ENCODE assay signal across 18 cellular contexts in the genomic region with DNA sequence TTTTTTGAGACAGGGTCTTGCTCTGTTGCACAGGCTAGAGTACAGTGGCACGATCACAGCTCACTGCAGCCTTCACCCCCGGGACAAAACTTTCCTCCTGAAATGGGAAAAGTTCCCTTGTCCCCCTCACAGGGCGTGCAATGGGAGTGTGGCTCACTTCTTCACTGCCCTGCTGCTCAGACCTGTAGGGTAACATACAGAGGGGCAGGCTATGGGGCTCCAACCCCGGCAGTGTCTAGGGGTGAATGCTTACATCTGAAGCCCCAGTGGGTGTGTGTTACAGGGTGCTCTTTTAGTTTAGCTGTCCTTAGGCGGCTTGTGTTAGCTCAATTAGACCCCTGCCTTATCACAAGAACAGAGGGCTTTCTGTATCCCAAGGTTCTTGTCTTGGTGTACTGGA.
"Had no signal": no experiment of that assay in that cellular context is flagged by ENCODE, and none has a peak within 500 bp of the region (broad histone marks: within the 10 kb centered on the region; RNA-seq: fewer than 3 reads in every experiment).

No MANE protein-coding gene starts in this region.

- H3K27ac ChIP-seq: cardiac muscle cell, foreskin keratinocyte, lower lobe of right lung, psoas muscle, skin epidermis, suprapubic skin, transverse colon had no signal

- H3K27me3 ChIP-seq: cardiac muscle cell, foreskin keratinocyte, suprapubic skin, transverse colon, uterus had no signal

- H3K9me3 ChIP-seq: lower lobe of right lung, psoas muscle, suprapubic skin, transverse colon, uterus had no signal

- H3K4me3 Mint-ChIP-seq: activated CD4-positive, alpha-beta T cell treated with anti-CD3 and anti-CD28 coated beads, Interleukin-2, amount 10 ng/mL, durations not matched to agents 7 days and 5 days; activated CD8-positive, alpha-beta T cell treated with anti-CD3 and anti-CD28 coated beads, Interleukin-2, amount 10 ng/mL, durations not matched to agents 7 days and 5 days; activated naive CD8-positive, alpha-beta T cell treated with anti-CD3 and anti-CD28 coated beads for 36 hours; stimulated activated naive CD8-positive, alpha-beta T cell treated with anti-CD3 and anti-CD28 coated beads, Interleukin-15, amount 100 ng/mL, for 72 hours had no signal

- H3K4me3 ChIP-seq: cardiac muscle cell, lower lobe of right lung, psoas muscle, skin epidermis, suprapubic skin, transverse colon, uterus had no signal

- ATAC-seq: activated CD8-positive, alpha-beta T cell treated with anti-CD3 and anti-CD28 coated beads, Interleukin-2, amount 10 ng/mL, durations not matched to agents 7 days and 5 days; foreskin keratinocyte; lower lobe of right lung; psoas muscle; right cardiac atrium; stimulated activated naive CD8-positive, alpha-beta T cell treated with anti-CD3 and anti-CD28 coated beads, Interleukin-15, amount 100 ng/mL, for 72 hours had no signal

- DNase-seq: activated CD4-positive, alpha-beta T cell treated with anti-CD3 and anti-CD28 coated beads, Interleukin-2, amount 10 ng/mL, durations not matched to agents 7 days and 5 days; activated CD4-positive, CD25-positive, alpha-beta regulatory T cell; activated CD8-positive, alpha-beta T cell treated with anti-CD3 and anti-CD28 coated beads, Interleukin-2, amount 10 ng/mL, durations not matched to agents 7 days and 5 days; activated effector memory CD4-positive, alpha-beta T cell treated with anti-CD3 and anti-CD28 coated beads, Interleukin-2, amount 50 U/mL, for 16 hours; activated naive CD8-positive, alpha-beta T cell treated with anti-CD3 and anti-CD28 coated beads for 36 hours; activated T-cell treated with anti-CD3 and anti-CD28 coated beads, Interleukin-2, amount 50 U/mL, for 48 hours; amniotic stem cell; foreskin keratinocyte; glutamatergic neuron; lower lobe of right lung; psoas muscle; right cardiac atrium; stimulated activated naive CD8-positive, alpha-beta T cell treated with anti-CD3 and anti-CD28 coated beads, Interleukin-15, amount 100 ng/mL, for 72 hours; transverse colon; uterus had no signal

- H3K36me3 ChIP-seq: cardiac muscle cell, suprapubic skin, transverse colon, uterus had no signal

- H3K9me3 Mint-ChIP-seq: activated CD4-positive, alpha-beta T cell treated with anti-CD3 and anti-CD28 coated beads, Interleukin-2, amount 10 ng/mL, durations not matched to agents 7 days and 5 days; activated naive CD8-positive, alpha-beta T cell treated with anti-CD3 and anti-CD28 coated beads for 36 hours; stimulated activated naive CD8-positive, alpha-beta T cell treated with anti-CD3 and anti-CD28 coated beads, Interleukin-15, amount 100 ng/mL, for 72 hours had no signal

- H3K27ac Mint-ChIP-seq: activated CD8-positive, alpha-beta T cell treated with anti-CD3 and anti-CD28 coated beads, Interleukin-2, amount 10 ng/mL, durations not matched to agents 7 days and 5 days had no signal

- H3K27me3 Mint-ChIP-seq: activated CD4-positive, alpha-beta T cell treated with anti-CD3 and anti-CD28 coated beads, Interleukin-2, amount 10 ng/mL, durations not matched to agents 7 days and 5 days; activated naive CD8-positive, alpha-beta T cell treated with anti-CD3 and anti-CD28 coated beads for 36 hours; stimulated activated naive CD8-positive, alpha-beta T cell treated with anti-CD3 and anti-CD28 coated beads, Interleukin-15, amount 100 ng/mL, for 72 hours had no signal
